Comparison of ENCODE assay signal across 7 cellular contexts in the genomic region with DNA sequence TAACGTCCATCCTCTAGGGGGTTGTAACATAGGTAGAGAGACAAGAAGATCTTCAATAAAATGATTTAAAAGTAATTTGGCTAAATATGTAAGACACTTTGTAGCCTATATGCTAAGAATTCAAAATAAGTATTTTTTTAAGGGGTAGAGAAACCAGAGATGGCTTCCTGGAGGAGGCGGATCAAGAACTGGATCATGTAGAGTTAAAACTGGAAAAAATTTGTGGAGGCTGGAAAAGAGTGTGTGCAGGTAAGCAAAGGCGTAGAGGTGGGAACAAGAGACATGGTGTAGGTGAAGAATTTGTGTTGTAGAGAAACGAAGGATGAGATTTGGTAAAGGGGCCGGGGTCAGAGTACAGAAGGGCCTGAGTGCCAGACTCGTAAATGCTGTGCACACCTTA.
"Had no signal": no experiment of that assay in that cellular context is flagged by ENCODE, and none has a peak within 500 bp of the region (broad histone marks: within the 10 kb centered on the region; RNA-seq: fewer than 3 reads in every experiment).

No MANE protein-coding gene starts in this region.

- H3K4me1 Mint-ChIP-seq: IgD-negative memory B cell had no signal

- DNase-seq: IMR-90, KBM-7, KG1 had no signal

- H3K27ac ChIP-seq: HL-60 had no signal

- ATAC-seq: HepG2 had no signal

- H3K27ac Mint-ChIP-seq: IgD-negative memory B cell had no signal

- H3K36me3 Mint-ChIP-seq: IgD-negative memory B cell had no signal

- FAIRE-seq: HepG2, HTR-8/SVneo had no signal

- H3K4me3 Mint-ChIP-seq: IgD-negative memory B cell had no signal
